14 cellular contexts compared by ENCODE assay signal in genomic region chr6:170346649-170347048, GRCh38.
"Had no signal": no experiment of that assay in that cellular context is flagged by ENCODE, and none has a peak within 500 bp of the region (broad histone marks: within the 10 kb centered on the region; RNA-seq: fewer than 3 reads in every experiment).

No MANE protein-coding gene starts in this region.

- H3K27ac ChIP-seq: colonic mucosa, gastrocnemius medialis, pancreas, VCaP had no signal

- H3K9me3 ChIP-seq: colonic mucosa, gastrocnemius medialis, pancreas, testis had no signal

- H3K27me3 Mint-ChIP-seq: memory B cell; stimulated activated naive CD8-positive, alpha-beta T cell treated with anti-CD3 and anti-CD28 coated beads, Interleukin-15, Interleukin-2, amounts not matched to agents 100 ng/mL and 50 ng/mL, for 24 hours had no signal

- H3K4me1 ChIP-seq: colonic mucosa, pancreas, testis had no signal

- DNase-seq: activated gamma-delta T cell treated with Interleukin-2 at 50 U/mL for 16 hours; caudate nucleus; colonic mucosa; effector CD8-positive, alpha-beta T cell; gastrocnemius medialis; islet precursor cell; pancreas; stimulated activated CD4-positive, alpha-beta T cell treated with anti-CD3 and anti-CD28 coated beads, Interleukin-2, amount 100 ng/mL, for 48 hours; testis had no signal

- ATAC-seq: gastrocnemius medialis, left lobe of liver, pancreas had no signal

- H3K4me3 ChIP-seq: colonic mucosa, gastrocnemius medialis, pancreas, testis had no signal

- H3K27me3 ChIP-seq: colonic mucosa, gastrocnemius medialis, pancreas, testis had no signal

- H3K27ac Mint-ChIP-seq: memory B cell; stimulated activated naive CD8-positive, alpha-beta T cell treated with anti-CD3 and anti-CD28 coated beads, Interleukin-15, Interleukin-2, amounts not matched to agents 100 ng/mL and 50 ng/mL, for 24 hours had no signal

- H3K4me3 Mint-ChIP-seq: memory B cell; neural crest cell; stimulated activated naive CD8-positive, alpha-beta T cell treated with anti-CD3 and anti-CD28 coated beads, Interleukin-15, Interleukin-2, amounts not matched to agents 100 ng/mL and 50 ng/mL, for 24 hours had no signal
